In genomic region chr2:175036582-175037018, GRCh38 we compare ENCODE assay signal across 8 cellular contexts. TPM values are rescaled to one million over a fixed set of nuclear protein-coding genes. Genes with fewer than 3 reads are reported as not detected.
DNase-seq lines count a peak whose midpoint lies in the region; ATAC-seq and TF ChIP-seq lines count a peak whose summit lies in the region.

No MANE protein-coding gene starts in this region.

- H3K4me1 Mint-ChIP-seq in activated naive CD8-positive, alpha-beta T cell treated with anti-CD3 and anti-CD28 coated beads, Interleukin-2, amount 10 ng/mL, durations not matched to agents 7 days and 5 days: peaks cover 4% of the 10 kb centered on the region

- H3K36me3 Mint-ChIP-seq in activated naive CD8-positive, alpha-beta T cell treated with anti-CD3 and anti-CD28 coated beads, Interleukin-2, amount 10 ng/mL, durations not matched to agents 7 days and 5 days: peaks cover 2% of the 10 kb centered on the region

- H3K9me3 Mint-ChIP-seq in activated naive CD8-positive, alpha-beta T cell treated with anti-CD3 and anti-CD28 coated beads, Interleukin-2, amount 10 ng/mL, durations not matched to agents 7 days and 5 days: no peaks in the 10 kb centered on the region

- H3K27me3 Mint-ChIP-seq in activated naive CD8-positive, alpha-beta T cell treated with anti-CD3 and anti-CD28 coated beads, Interleukin-2, amount 10 ng/mL, durations not matched to agents 7 days and 5 days: no peaks in the 10 kb centered on the region

- no peak overlapping the region for H3K27ac ChIP-seq in aorta (ENCODE audit: low read depth in 1 of 2, low read length in 2 of 2)

- H3K27ac Mint-ChIP-seq in activated naive CD8-positive, alpha-beta T cell treated with anti-CD3 and anti-CD28 coated beads, Interleukin-2, amount 10 ng/mL, durations not matched to agents 7 days and 5 days: peak overlapping the region; percentile 71

- in situ Hi-C loops in GM13976 (cut with MboI; ENCODE audit: low sequenced_read_pairs, unreplicated experiment): loop anchor here (25.0 kb wide), 1 partner anchor 251 kb away; no protein-coding TSS in a partner anchor

- TF ChIP-seq CTCF in GM13976 (IDR thresholded peaks at IDR 0.05; ENCODE audit: borderline replicate concordance, control extremely low read depth, extremely low read depth, insufficient read depth, missing control alignments) (peak; percentile 26), NB4 (IDR thresholded peaks at IDR 0.05; ENCODE audit: low read depth, low read length) (no peak)

- no peak for TF ChIP-seq POLR2A in NB4 (IDR thresholded peaks at IDR 0.05; ENCODE audit: extremely low read depth, insufficient read length)

- intact Hi-C loops in aorta (cut with DNase I): loop anchor here in 1 of 2 donors (10.0 kb wide), 1 partner anchor 128 kb away; the partner anchor contains the start of gene ATF2

- 32 to 38% methylated on average over 5 of the region's 5 CpGs for WGBS in aorta, 2 donors

- peak; percentile 58 to 65 for DNase-seq in AML-193 (lab: John Stamatoyannopoulos, UW)
- peak; percentile 43 for DNase-seq in GM13976 (ENCODE audit: low spot score)
- DNase-seq in NB4 (ENCODE audit: low read depth): peak; percentile 53
- DNase-seq in activated naive CD8-positive, alpha-beta T cell treated with anti-CD3 and anti-CD28 coated beads, Interleukin-2, amount 10 ng/mL, durations not matched to agents 7 days and 5 days: no peak
- peak; percentile 33 for DNase-seq in kidney tubule cell (ENCODE audit: low spot score)
- DNase-seq in aorta: no peak

- POLR2A ChIA-PET in activated naive CD8-positive, alpha-beta T cell treated with anti-CD3 and anti-CD28 coated beads, Interleukin-2, amount 10 ng/mL, durations not matched to agents 7 days and 5 days (lab: Charles Lee): interaction anchor here (0.6 kb wide), 1 partner anchor 10 kb away, joined by 4 read pairs; no protein-coding TSS in a partner anchor

- no peaks in the 10 kb centered on the region for H3K9me3 ChIP-seq in aorta (ENCODE audit: control insufficient read depth, low read length)

- no peaks in the 10 kb centered on the region for H3K4me1 ChIP-seq in aorta (ENCODE audit: control insufficient read depth in 1 of 2, insufficient read depth in 2 of 2, low read length in 2 of 2)

- no peaks in the 10 kb centered on the region for H3K36me3 ChIP-seq in aorta (ENCODE audit: control insufficient read depth in 1 of 2, insufficient read depth in 2 of 2, low read length in 1 of 2)

- peak overlapping the region; percentile 59 for H3K4me3 Mint-ChIP-seq in activated naive CD8-positive, alpha-beta T cell treated with anti-CD3 and anti-CD28 coated beads, Interleukin-2, amount 10 ng/mL, durations not matched to agents 7 days and 5 days

- H3K27me3 ChIP-seq in aorta (ENCODE audit: control insufficient read depth in 1 of 2, insufficient read depth in 2 of 2, low read length in 1 of 2): no peaks in the 10 kb centered on the region

- H3K4me3 ChIP-seq in NB4 (ENCODE audit: low read depth, low read length) (no peak overlapping the region), aorta (ENCODE audit: low read length in 2 of 2) (peak overlapping the region in 1 of 2 donors; percentile 10)

- ATAC-seq in activated naive CD8-positive, alpha-beta T cell treated with anti-CD3 and anti-CD28 coated beads, Interleukin-2, amount 10 ng/mL, durations not matched to agents 7 days and 5 days (ENCODE audit: low read depth): no peak
- ATAC-seq in HG02571 (IDR thresholded peaks at IDR 0.05; ENCODE audit: unreplicated experiment): no peak
- no peak for ATAC-seq in GM21360 (IDR thresholded peaks at IDR 0.05; ENCODE audit: unreplicated experiment)
- ATAC-seq in aorta (ENCODE audit: low FRiP score): no peak

RNA-seq across cellular contexts. Expression of gene CHN1, which starts 31.4 kb away (rescaled TPM):
- total RNA-seq in activated naive CD8-positive, alpha-beta T cell treated with anti-CD3 and anti-CD28 coated beads, Interleukin-2, amount 10 ng/mL, durations not matched to agents 7 days and 5 days: 1 to 10 TPM; 3.5 to 3.7 TPM
- 10 to 100 TPM; 23.0 to 25.1 TPM for total RNA-seq in aorta
- 10 to 100 TPM; 18.8 to 29.8 TPM for polyA plus RNA-seq in aorta

Comparison
In these comparisons a context has a peak if more than half of its experiments do, and no peak if none do; other contexts are left out.
1. DNase-seq: peak in AML-193 (2 of 2), GM13976 (single experiment), NB4 (single experiment) and kidney tubule cell (single experiment); none in activated naive CD8-positive, alpha-beta T cell treated with anti-CD3 and anti-CD28 coated beads, Interleukin-2, amount 10 ng/mL, durations not matched to agents 7 days and 5 days (single experiment) and aorta (0 of 2).
2. RNA of gene CHN1, which starts 31.4 kb away (total RNA-seq): 23.0 to 25.1 TPM in aorta; 3.5 to 3.7 TPM in activated naive CD8-positive, alpha-beta T cell treated with anti-CD3 and anti-CD28 coated beads, Interleukin-2, amount 10 ng/mL, durations not matched to agents 7 days and 5 days; every median in the first group is over 4 times any median in the second.